8 cellular contexts compared by ENCODE assay signal in genomic region chr1:154607084-154607747, GRCh38. TPM values are rescaled to one million over a fixed set of nuclear protein-coding genes. Genes with fewer than 3 reads are reported as not detected.
A peak's percentile ranks its signal among the peaks of the same experiment; 100 is the strongest.
DNase-seq lines count a peak whose midpoint lies in the region; ATAC-seq, FAIRE-seq and TF ChIP-seq lines count a peak whose summit lies in the region.

No MANE protein-coding gene starts in this region.

- peak overlapping the region; percentile 98 for H3K4me3 Mint-ChIP-seq in activated T-cell treated with anti-CD3 and anti-CD28 coated beads, Interleukin-2, amount 50 U/mL, for 4 hours

- H3K27me3 ChIP-seq in pancreas: no peaks in the 10 kb centered on the region

- peaks cover 18% of the 10 kb centered on the region for H3K36me3 Mint-ChIP-seq in activated T-cell treated with anti-CD3 and anti-CD28 coated beads, Interleukin-2, amount 50 U/mL, for 4 hours (ENCODE audit: insufficient read depth)

- H3K4me3 ChIP-seq in pancreas: peak overlapping the region; percentile 72 to 97 (median 87)

- peak; percentile 7 to 14 for ATAC-seq in activated T-cell treated with anti-CD3 and anti-CD28 coated beads, Interleukin-2, amount 50 U/mL, for 4 hours
- ATAC-seq in pancreas (peak in 3 of 4 donors; percentile 3 to 17 (median 16)), esophagus mucosa (no peak)

- WGBS in pancreas, 2 donors: 11 to 12% methylated on average over 15 of the region's 15 CpGs

- H3K4me1 ChIP-seq in pancreas: peaks cover 0 to 17% (median 2%) of the 10 kb centered on the region in 3 donors

- no peak for TF ChIP-seq CTCF in pancreas (IDR thresholded peaks at IDR 0.05)

- no peaks in the 10 kb centered on the region for H3K36me3 ChIP-seq in pancreas

- no peaks in the 10 kb centered on the region for H3K9me3 Mint-ChIP-seq in activated T-cell treated with anti-CD3 and anti-CD28 coated beads, Interleukin-2, amount 50 U/mL, for 4 hours

- H3K4me1 Mint-ChIP-seq in activated T-cell treated with anti-CD3 and anti-CD28 coated beads, Interleukin-2, amount 50 U/mL, for 4 hours (ENCODE audit: low read depth): peaks cover 77% of the 10 kb centered on the region

- no peaks in the 10 kb centered on the region for H3K9me3 ChIP-seq in pancreas

- FAIRE-seq in pancreas (lab: Jason Lieb, UNC): no peak

- in situ Hi-C loops in KBM-7 (cut with MboI; ENCODE audit: low pct_unique_long_range_greater_than_20kb, low sequenced_read_pairs): no loop called here

- H3K27ac ChIP-seq in pancreas: peak overlapping the region; percentile 84 to 97 (median 88)

- no peaks in the 10 kb centered on the region for H3K27me3 Mint-ChIP-seq in activated T-cell treated with anti-CD3 and anti-CD28 coated beads, Interleukin-2, amount 50 U/mL, for 4 hours (ENCODE audit: low read depth)

- peak; percentile 6 for DNase-seq in activated gamma-delta T cell treated with Interleukin-2 at 50 U/mL for 16 hours
- DNase-seq in activated gamma-delta T cell (lab: John Stamatoyannopoulos, UW): no peak
- peak; percentile 34 for DNase-seq in KBM-7
- DNase-seq in activated T-cell treated with anti-CD3 and anti-CD28 coated beads, Interleukin-2, amount 50 U/mL, for 4 hours: no peak
- DNase-seq in globus pallidus (ENCODE audit: low spot score): peak; percentile 60
- DNase-seq in pancreas: peak in 2 of 6 donors; percentile 20 to 23
- DNase-seq in stimulated activated CD4-positive, alpha-beta T cell treated with anti-CD3 and anti-CD28 coated beads, Interleukin-12 subunit alpha, Interleukin-12 subunit beta, amount 100 ng/mL, for 4 hours: no peak

- intact Hi-C loops in pancreas (cut with DNase I): no loop called here

RNA-seq across cellular contexts. Expression of gene ADAR, which starts 0.8 kb away (rescaled TPM):
- 100 to 1,000 TPM; 218 to 245 (median 245) TPM for total RNA-seq in activated T-cell treated with anti-CD3 and anti-CD28 coated beads, Interleukin-2, amount 50 U/mL, for 4 hours
- total RNA-seq in pancreas (10 to 100 TPM; 41.4 to 94.2 (median 49.7) TPM), esophagus mucosa (77.4 TPM)
- 10 to 100 TPM; 19.4 to 31.2 TPM for polyA plus RNA-seq in pancreas

RNA-seq across cellular contexts. Expression of gene CHRNB2, which starts 39.6 kb away (rescaled TPM):
- total RNA-seq in activated T-cell treated with anti-CD3 and anti-CD28 coated beads, Interleukin-2, amount 50 U/mL, for 4 hours: under 1 TPM in 1 of 3 donors, not detected in 2; 0.14 TPM
- under 1 TPM; 0.32 to 0.90 (median 0.49) TPM for total RNA-seq in pancreas
- 1 to 10 TPM; 1.4 to 3.1 TPM for polyA plus RNA-seq in pancreas
- 0.20 TPM for total RNA-seq in esophagus mucosa

RNA-seq across cellular contexts. Expression of gene UBE2Q1, which starts 48.8 kb away (rescaled TPM):
- 100 to 1,000 TPM in 2 of 3 donors, 10 to 100 TPM in 1; 99.0 to 106 (median 103) TPM for total RNA-seq in activated T-cell treated with anti-CD3 and anti-CD28 coated beads, Interleukin-2, amount 50 U/mL, for 4 hours
- total RNA-seq in pancreas: 10 to 100 TPM; 32.9 to 52.2 (median 38.9) TPM
- 10 to 100 TPM; 22.3 to 39.6 TPM for polyA plus RNA-seq in pancreas
- total RNA-seq in esophagus mucosa: 37.3 TPM

Comparison
In these comparisons a context has a peak if more than half of its experiments do, and no peak if none do; other contexts are left out.
1. DNase-seq: peak in activated gamma-delta T cell treated with Interleukin-2 at 50 U/mL for 16 hours (single experiment), KBM-7 (single experiment) and globus pallidus (single experiment); none in activated gamma-delta T cell (single experiment), activated T-cell treated with anti-CD3 and anti-CD28 coated beads, Interleukin-2, amount 50 U/mL, for 4 hours (single experiment) and stimulated activated CD4-positive, alpha-beta T cell treated with anti-CD3 and anti-CD28 coated beads, Interleukin-12 subunit alpha, Interleukin-12 subunit beta, amount 100 ng/mL, for 4 hours (single experiment).